ENCODE assay signal across 1 cellular context in genomic region chr6:1170793-1171192, GRCh38.
TF ChIP-seq lines count a peak whose summit lies in the region.

No MANE protein-coding gene starts in this region.

TF ChIP-seq in HEK293, 187 proteins besides CTCF, POLR2A, EP300 and RAD21 (continued from another document and continues in another):
- TF ChIP-seq ZNF211 (tag by site-specific recombination; IDR thresholded peaks at IDR 0.05; ENCODE audit: low read depth), result no peak
- no peak for TF ChIP-seq ZFP37 (tag by site-specific recombination; IDR thresholded peaks at IDR 0.05)
- no peak for TF ChIP-seq ZNF645 (tag by site-specific recombination; IDR thresholded peaks at IDR 0.05)
- TF ChIP-seq IKZF3 (tag by site-specific recombination; IDR thresholded peaks at IDR 0.05), result no peak
- TF ChIP-seq ZNF843 (tag by site-specific recombination; IDR thresholded peaks at IDR 0.05), result no peak
- TF ChIP-seq ZSCAN16 (tag by site-specific recombination; IDR thresholded peaks at IDR 0.05), result no peak
- TF ChIP-seq HOXD13 (CRISPR knock-in tag; IDR thresholded peaks at IDR 0.05; ENCODE audit: borderline replicate concordance), result no peak
- no peak for TF ChIP-seq ZNF24 (tag by site-specific recombination; IDR thresholded peaks at IDR 0.05)
- TF ChIP-seq ZNF555 (tag by site-specific recombination; conservative IDR thresholded peaks at IDR 0.05), result no peak
- TF ChIP-seq ZNF544 (tag by site-specific recombination; IDR thresholded peaks at IDR 0.05), result peak; percentile 89
- TF ChIP-seq ZXDB (tag by site-specific recombination; IDR thresholded peaks at IDR 0.05), result no peak
- peak; percentile 88; the same call in 1 of the 2 replicates for TF ChIP-seq ZNF776 (tag by site-specific recombination; IDR thresholded peaks at IDR 0.05; ENCODE audit: borderline replicate concordance)
- no peak for TF ChIP-seq ZNF623 (tag by site-specific recombination; IDR thresholded peaks at IDR 0.05)
- TF ChIP-seq ZNF658 (tag by site-specific recombination; IDR thresholded peaks at IDR 0.05), result no peak
- TF ChIP-seq KLF7 (tag by site-specific recombination; IDR thresholded peaks at IDR 0.05; ENCODE audit: borderline replicate concordance), result no peak
- 0 out of 2 replicates have a peak, but pooled peaks have one; percentile 45 for TF ChIP-seq ZNF571 (tag by site-specific recombination; IDR thresholded peaks at IDR 0.05)
- TF ChIP-seq ZNF530 (tag by site-specific recombination; IDR thresholded peaks at IDR 0.05; ENCODE audit: low read depth), result no peak
- TF ChIP-seq, protein P1, sequence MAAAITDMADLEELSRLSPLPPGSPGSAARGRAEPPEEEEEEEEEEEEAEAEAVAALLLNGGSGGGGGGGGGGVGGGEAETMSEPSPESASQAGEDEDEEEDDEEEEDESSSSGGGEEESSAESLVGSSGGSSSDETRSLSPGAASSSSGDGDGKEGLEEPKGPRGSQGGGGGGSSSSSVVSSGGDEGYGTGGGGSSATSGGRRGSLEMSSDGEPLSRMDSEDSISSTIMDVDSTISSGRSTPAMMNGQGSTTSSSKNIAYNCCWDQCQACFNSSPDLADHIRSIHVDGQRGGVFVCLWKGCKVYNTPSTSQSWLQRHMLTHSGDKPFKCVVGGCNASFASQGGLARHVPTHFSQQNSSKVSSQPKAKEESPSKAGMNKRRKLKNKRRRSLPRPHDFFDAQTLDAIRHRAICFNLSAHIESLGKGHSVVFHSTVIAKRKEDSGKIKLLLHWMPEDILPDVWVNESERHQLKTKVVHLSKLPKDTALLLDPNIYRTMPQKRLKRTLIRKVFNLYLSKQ (tag by site-specific recombination; IDR thresholded peaks at IDR 0.05; ENCODE audit: borderline replicate concordance), result no peak
- no peak for TF ChIP-seq ZNF354C (tag by site-specific recombination; IDR thresholded peaks at IDR 0.05; ENCODE audit: borderline replicate concordance, low read depth)
- no peak for TF ChIP-seq ZNF664 (tag by site-specific recombination; IDR thresholded peaks at IDR 0.05)
- no peak for TF ChIP-seq RBAK (tag by site-specific recombination; IDR thresholded peaks at IDR 0.05)
- TF ChIP-seq SCRT1 (tag by site-specific recombination; IDR thresholded peaks at IDR 0.05; ENCODE audit: borderline replicate concordance), result no peak
- TF ChIP-seq, protein P2, sequence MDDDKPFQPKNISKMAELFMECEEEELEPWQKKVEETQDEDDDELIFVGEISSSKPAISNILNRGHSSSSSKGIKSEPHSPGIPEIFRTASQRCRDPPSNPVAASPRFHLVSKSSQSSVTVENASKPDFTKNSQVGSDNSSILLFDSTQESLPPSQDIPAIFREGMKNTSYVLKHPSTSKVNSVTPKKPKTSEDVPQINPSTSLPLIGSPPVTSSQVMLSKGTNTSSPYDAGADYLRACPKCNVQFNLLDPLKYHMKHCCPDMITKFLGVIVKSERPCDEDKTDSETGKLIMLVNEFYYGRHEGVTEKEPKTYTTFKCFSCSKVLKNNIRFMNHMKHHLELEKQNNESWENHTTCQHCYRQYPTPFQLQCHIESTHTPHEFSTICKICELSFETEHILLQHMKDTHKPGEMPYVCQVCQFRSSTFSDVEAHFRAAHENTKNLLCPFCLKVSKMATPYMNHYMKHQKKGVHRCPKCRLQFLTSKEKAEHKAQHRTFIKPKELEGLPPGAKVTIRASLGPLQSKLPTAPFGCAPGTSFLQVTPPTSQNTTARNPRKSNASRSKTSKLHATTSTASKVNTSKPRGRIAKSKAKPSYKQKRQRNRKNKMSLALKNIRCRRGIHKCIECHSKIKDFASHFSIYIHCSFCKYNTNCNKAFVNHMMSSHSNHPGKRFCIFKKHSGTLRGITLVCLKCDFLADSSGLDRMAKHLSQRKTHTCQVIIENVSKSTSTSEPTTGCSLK (tag by site-specific recombination; IDR thresholded peaks at IDR 0.05), result no peak
- no peak for TF ChIP-seq ZNF10 (tag by site-specific recombination; IDR thresholded peaks at IDR 0.05)
- no peak for TF ChIP-seq ZNF311 (tag by site-specific recombination; IDR thresholded peaks at IDR 0.05; ENCODE audit: borderline replicate concordance)
- no peak for TF ChIP-seq ZNF19 (tag by site-specific recombination; IDR thresholded peaks at IDR 0.05; ENCODE audit: low read depth)
- TF ChIP-seq HIC1 (tag by site-specific recombination; IDR thresholded peaks at IDR 0.05), result no peak
- no peak for TF ChIP-seq BCL11A (tag by site-specific recombination; IDR thresholded peaks at IDR 0.05; ENCODE audit: low read depth)
- no peak for TF ChIP-seq KLF9 (tag by site-specific recombination; IDR thresholded peaks at IDR 0.05; ENCODE audit: low read depth)
- TF ChIP-seq ZNF701 (tag by site-specific recombination; IDR thresholded peaks at IDR 0.05), result no peak
- TF ChIP-seq MZF1 (tag by site-specific recombination; IDR thresholded peaks at IDR 0.05; ENCODE audit: borderline replicate concordance), result 0 out of 2 replicates have a peak, but pooled peaks have one; percentile 39
- no peak for TF ChIP-seq ZNF423 (tag by site-specific recombination; IDR thresholded peaks at IDR 0.05)
- no peak for TF ChIP-seq ZNF133 (tag by site-specific recombination; IDR thresholded peaks at IDR 0.05)
- TF ChIP-seq PRDM10 (tag by site-specific recombination; IDR thresholded peaks at IDR 0.05), result no peak
- no peak for TF ChIP-seq ZNF324 (tag by site-specific recombination; IDR thresholded peaks at IDR 0.05)
- TF ChIP-seq, protein P3, sequence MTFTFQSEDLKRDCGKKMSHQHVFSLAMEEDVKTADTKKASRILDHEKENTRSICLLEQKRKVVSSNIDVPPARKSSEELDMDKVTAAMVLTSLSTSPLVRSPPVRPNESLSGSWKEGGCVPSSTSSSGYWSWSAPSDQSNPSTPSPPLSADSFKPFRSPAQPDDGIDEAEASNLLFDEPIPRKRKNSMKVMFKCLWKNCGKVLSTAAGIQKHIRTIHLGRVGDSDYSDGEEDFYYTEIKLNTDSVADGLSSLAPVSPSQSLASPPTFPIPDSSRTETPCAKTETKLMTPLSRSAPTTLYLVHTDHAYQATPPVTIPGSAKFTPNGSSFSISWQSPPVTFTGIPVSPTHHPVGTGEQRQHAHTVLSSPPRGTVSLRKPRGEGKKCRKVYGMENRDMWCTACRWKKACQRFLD (tag by site-specific recombination; IDR thresholded peaks at IDR 0.05), result no peak
- no peak for TF ChIP-seq TCF7L2 (IDR thresholded peaks at IDR 0.05; ENCODE audit: borderline replicate concordance, low read depth, low read length)
- no peak for TF ChIP-seq KLF8 (tag by site-specific recombination; IDR thresholded peaks at IDR 0.05)
- TF ChIP-seq, protein P4, sequence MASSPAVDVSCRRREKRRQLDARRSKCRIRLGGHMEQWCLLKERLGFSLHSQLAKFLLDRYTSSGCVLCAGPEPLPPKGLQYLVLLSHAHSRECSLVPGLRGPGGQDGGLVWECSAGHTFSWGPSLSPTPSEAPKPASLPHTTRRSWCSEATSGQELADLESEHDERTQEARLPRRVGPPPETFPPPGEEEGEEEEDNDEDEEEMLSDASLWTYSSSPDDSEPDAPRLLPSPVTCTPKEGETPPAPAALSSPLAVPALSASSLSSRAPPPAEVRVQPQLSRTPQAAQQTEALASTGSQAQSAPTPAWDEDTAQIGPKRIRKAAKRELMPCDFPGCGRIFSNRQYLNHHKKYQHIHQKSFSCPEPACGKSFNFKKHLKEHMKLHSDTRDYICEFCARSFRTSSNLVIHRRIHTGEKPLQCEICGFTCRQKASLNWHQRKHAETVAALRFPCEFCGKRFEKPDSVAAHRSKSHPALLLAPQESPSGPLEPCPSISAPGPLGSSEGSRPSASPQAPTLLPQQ (tag by site-specific recombination; IDR thresholded peaks at IDR 0.05), result peak; percentile 29; the same call in 1 of the 2 replicates
- no peak for TF ChIP-seq ZNF521 (tag by site-specific recombination; IDR thresholded peaks at IDR 0.05)
- TF ChIP-seq ZNF155 (tag by site-specific recombination; IDR thresholded peaks at IDR 0.05), result no peak
- no peak for TF ChIP-seq OSR2 (tag by site-specific recombination; IDR thresholded peaks at IDR 0.05)
- TF ChIP-seq ZNF624 (tag by site-specific recombination; IDR thresholded peaks at IDR 0.05), result 0 out of 2 replicates have a peak, but pooled peaks have one; percentile 80
- no peak for TF ChIP-seq ZBTB11 (tag by site-specific recombination; conservative IDR thresholded peaks at IDR 0.05; ENCODE audit: low read depth)
- TF ChIP-seq ZNF677 (tag by site-specific recombination; IDR thresholded peaks at IDR 0.05), result no peak
- TF ChIP-seq HOXC10 (CRISPR knock-in tag; IDR thresholded peaks at IDR 0.05), result no peak
- TF ChIP-seq ZNF585B (tag by site-specific recombination; IDR thresholded peaks at IDR 0.05), result no peak
- no peak for TF ChIP-seq ZNF16 (tag by site-specific recombination; IDR thresholded peaks at IDR 0.05; ENCODE audit: low read depth)
